10 cellular contexts compared by ENCODE assay signal in genomic region chr19:43560687-43561086, GRCh38. TPM values are rescaled to one million over a fixed set of nuclear protein-coding genes. Genes with fewer than 3 reads are reported as not detected.
DNase-seq lines count a peak whose midpoint lies in the region; ATAC-seq and TF ChIP-seq lines count a peak whose summit lies in the region.
"Had no signal": no experiment of that assay in that cellular context is flagged by ENCODE, and none has a peak within 500 bp of the region (broad histone marks: within the 10 kb centered on the region; RNA-seq: fewer than 3 reads in every experiment).

No MANE protein-coding gene starts in this region.

- no peak overlapping the region for H3K4me3 ChIP-seq in skeletal muscle cell (ENCODE audit: low read depth, low read length)
- H3K4me3 ChIP-seq: stomach had no signal

- H3K4me1 Mint-ChIP-seq in activated CD4-positive, alpha-beta T cell treated with anti-CD3 and anti-CD28 coated beads for 36 hours, result peaks cover 49% of the 10 kb centered on the region
- peaks cover 48% of the 10 kb centered on the region for H3K4me1 Mint-ChIP-seq in activated CD4-positive, alpha-beta T cell treated with anti-CD3 and anti-CD28 coated beads, Interleukin-2, amount 10 ng/mL, durations not matched to agents 7 days and 5 days
- H3K4me1 Mint-ChIP-seq in chondrocyte (ENCODE audit: low read depth), result peaks cover 17% of the 10 kb centered on the region

- H3K9me3 Mint-ChIP-seq in activated CD4-positive, alpha-beta T cell treated with anti-CD3 and anti-CD28 coated beads for 36 hours (ENCODE audit: low read depth), result no peaks in the 10 kb centered on the region
- no peaks in the 10 kb centered on the region for H3K9me3 Mint-ChIP-seq in activated CD4-positive, alpha-beta T cell treated with anti-CD3 and anti-CD28 coated beads, Interleukin-2, amount 10 ng/mL, durations not matched to agents 7 days and 5 days
- H3K9me3 Mint-ChIP-seq in chondrocyte (ENCODE audit: low read depth), result no peaks in the 10 kb centered on the region

- CTCF ChIA-PET in activated CD4-positive, alpha-beta T cell treated with anti-CD3 and anti-CD28 coated beads for 36 hours (lab: Charles Lee), result interaction anchor here (0.8 to 3.0 kb wide), 4 partner anchors 10 to 114 kb away, joined by 3 to 11 read pairs (median 4); no protein-coding TSS in a partner anchor
- CTCF ChIA-PET in activated CD4-positive, alpha-beta T cell treated with anti-CD3 and anti-CD28 coated beads, Interleukin-2, amount 10 ng/mL, durations not matched to agents 7 days and 5 days (lab: Charles Lee), result interaction anchor here (0.7 to 1.9 kb wide), 3 partner anchors 9 to 270 kb away, joined by 5 read pairs; no protein-coding TSS in a partner anchor

- ATAC-seq in activated CD4-positive, alpha-beta T cell treated with anti-CD3 and anti-CD28 coated beads for 36 hours, result no peak
- no peak for ATAC-seq in HG03342 (IDR thresholded peaks at IDR 0.05; ENCODE audit: unreplicated experiment)

- intact Hi-C loops in activated CD4-positive, alpha-beta T cell treated with anti-CD3 and anti-CD28 coated beads for 36 hours (cut with DNase I, micrococcal nuclease), result no loop called here

- H3K36me3 Mint-ChIP-seq in activated CD4-positive, alpha-beta T cell treated with anti-CD3 and anti-CD28 coated beads for 36 hours (ENCODE audit: low read depth), result peaks cover 31% of the 10 kb centered on the region
- peaks cover 30% of the 10 kb centered on the region for H3K36me3 Mint-ChIP-seq in activated CD4-positive, alpha-beta T cell treated with anti-CD3 and anti-CD28 coated beads, Interleukin-2, amount 10 ng/mL, durations not matched to agents 7 days and 5 days (ENCODE audit: low read depth)
- peaks cover 9% of the 10 kb centered on the region for H3K36me3 Mint-ChIP-seq in chondrocyte (ENCODE audit: low read depth)

- no peak overlapping the region for H3K4me3 Mint-ChIP-seq in activated CD4-positive, alpha-beta T cell treated with anti-CD3 and anti-CD28 coated beads for 36 hours
- no peak overlapping the region for H3K4me3 Mint-ChIP-seq in activated CD4-positive, alpha-beta T cell treated with anti-CD3 and anti-CD28 coated beads, Interleukin-2, amount 10 ng/mL, durations not matched to agents 7 days and 5 days
- H3K4me3 Mint-ChIP-seq in chondrocyte (ENCODE audit: unreplicated experiment), result no peak overlapping the region

- H3K27ac Mint-ChIP-seq in activated CD4-positive, alpha-beta T cell treated with anti-CD3 and anti-CD28 coated beads for 36 hours, result peak overlapping the region; percentile 94
- H3K27ac Mint-ChIP-seq in activated CD4-positive, alpha-beta T cell treated with anti-CD3 and anti-CD28 coated beads, Interleukin-2, amount 10 ng/mL, durations not matched to agents 7 days and 5 days, result no peak overlapping the region
- peak overlapping the region; percentile 45 for H3K27ac Mint-ChIP-seq in chondrocyte (ENCODE audit: unreplicated experiment)

- TF ChIP-seq CTCF in chondrocyte (IDR thresholded peaks at IDR 0.05), result peak; percentile 25

- no peaks in the 10 kb centered on the region for H3K27me3 Mint-ChIP-seq in activated CD4-positive, alpha-beta T cell treated with anti-CD3 and anti-CD28 coated beads for 36 hours
- H3K27me3 Mint-ChIP-seq in activated CD4-positive, alpha-beta T cell treated with anti-CD3 and anti-CD28 coated beads, Interleukin-2, amount 10 ng/mL, durations not matched to agents 7 days and 5 days, result no peaks in the 10 kb centered on the region
- no peaks in the 10 kb centered on the region for H3K27me3 Mint-ChIP-seq in chondrocyte (ENCODE audit: low read depth)

- peak; percentile 50 for DNase-seq in activated CD4-positive, alpha-beta T cell treated with anti-CD3 and anti-CD28 coated beads for 36 hours
- DNase-seq in activated CD4-positive, alpha-beta T cell treated with anti-CD3 and anti-CD28 coated beads, Interleukin-2, amount 10 ng/mL, durations not matched to agents 7 days and 5 days, result no peak
- DNase-seq in NCI-H69 (lab: John Stamatoyannopoulos, UW) (peak; percentile 23), chondrocyte (ENCODE audit: low spot score) (peak; percentile 43), skeletal muscle cell (ENCODE audit: low read depth) (peak; percentile 36), germinal center (ENCODE audit: low spot score) (no peak), NCI-H345 treated with DMSO at 0.1 percent for 48 hours (lab: John Stamatoyannopoulos, UW; ENCODE audit: unreplicated experiment) (no peak)
- DNase-seq: nucleus accumbens, stomach had no signal

- POLR2A ChIA-PET in activated CD4-positive, alpha-beta T cell treated with anti-CD3 and anti-CD28 coated beads for 36 hours (lab: Charles Lee), result no interaction called here
- POLR2A ChIA-PET in activated CD4-positive, alpha-beta T cell treated with anti-CD3 and anti-CD28 coated beads, Interleukin-2, amount 10 ng/mL, durations not matched to agents 7 days and 5 days (lab: Charles Lee), result interaction anchor here (0.7 kb wide), 1 partner anchor 1650 kb away, joined by 6 read pairs; no protein-coding TSS in a partner anchor

RNA-seq across cellular contexts. Expression of gene XRCC1, which starts 14.6 kb away (rescaled TPM):
- total RNA-seq in activated CD4-positive, alpha-beta T cell treated with anti-CD3 and anti-CD28 coated beads for 36 hours, result 10 to 100 TPM; 31.6 to 40.0 TPM
- total RNA-seq in activated CD4-positive, alpha-beta T cell treated with anti-CD3 and anti-CD28 coated beads, Interleukin-2, amount 10 ng/mL, durations not matched to agents 7 days and 5 days, result 10 to 100 TPM; 41.2 to 42.6 TPM
- 22.8 to 30.5 TPM (median 30.4 TPM) in 3 replicates for total RNA-seq in chondrocyte

RNA-seq across cellular contexts. Expression of gene PINLYP, which starts 14.9 kb away (rescaled TPM):
- 1 to 10 TPM; 3.5 to 3.6 TPM for total RNA-seq in activated CD4-positive, alpha-beta T cell treated with anti-CD3 and anti-CD28 coated beads for 36 hours
- total RNA-seq in activated CD4-positive, alpha-beta T cell treated with anti-CD3 and anti-CD28 coated beads, Interleukin-2, amount 10 ng/mL, durations not matched to agents 7 days and 5 days, result 1 to 10 TPM; 4.1 to 5.0 TPM
- total RNA-seq in chondrocyte, result 0.51 to 2.3 TPM (median 1.6 TPM) in 3 replicates

RNA-seq across cellular contexts. Expression of gene ZNF575, which starts 27.7 kb away (rescaled TPM):
- 1 to 10 TPM; 3.4 to 4.3 TPM for total RNA-seq in activated CD4-positive, alpha-beta T cell treated with anti-CD3 and anti-CD28 coated beads for 36 hours
- total RNA-seq in activated CD4-positive, alpha-beta T cell treated with anti-CD3 and anti-CD28 coated beads, Interleukin-2, amount 10 ng/mL, durations not matched to agents 7 days and 5 days, result 1 to 10 TPM; 6.2 to 6.3 TPM
- 4.1 to 6.0 TPM (median 5.1 TPM) in 3 replicates for total RNA-seq in chondrocyte

RNA-seq across cellular contexts. Expression of gene ETHE1, which starts 33.7 kb away (rescaled TPM):
- 10 to 100 TPM; 68.7 to 78.8 TPM for total RNA-seq in activated CD4-positive, alpha-beta T cell treated with anti-CD3 and anti-CD28 coated beads for 36 hours
- total RNA-seq in activated CD4-positive, alpha-beta T cell treated with anti-CD3 and anti-CD28 coated beads, Interleukin-2, amount 10 ng/mL, durations not matched to agents 7 days and 5 days, result 10 to 100 TPM; 66.8 to 73.7 TPM
- 31.5 to 38.9 TPM (median 33.0 TPM) in 3 replicates for total RNA-seq in chondrocyte

RNA-seq across cellular contexts. Expression of gene IRGQ, which starts 35.2 kb away (rescaled TPM):
- 10 to 100 TPM; 11.1 to 16.4 TPM for total RNA-seq in activated CD4-positive, alpha-beta T cell treated with anti-CD3 and anti-CD28 coated beads for 36 hours
- total RNA-seq in activated CD4-positive, alpha-beta T cell treated with anti-CD3 and anti-CD28 coated beads, Interleukin-2, amount 10 ng/mL, durations not matched to agents 7 days and 5 days, result 1 to 10 TPM; 9.0 to 9.7 TPM
- 40.0 to 43.1 TPM (median 41.7 TPM) in 3 replicates for total RNA-seq in chondrocyte

Comparison
In these comparisons a context has a peak if more than half of its experiments do, and no peak if none do; other contexts are left out.
1. DNase-seq: peak in activated CD4-positive, alpha-beta T cell treated with anti-CD3 and anti-CD28 coated beads for 36 hours (single experiment), NCI-H69 (single experiment), chondrocyte (single experiment) and skeletal muscle cell (single experiment); none in activated CD4-positive, alpha-beta T cell treated with anti-CD3 and anti-CD28 coated beads, Interleukin-2, amount 10 ng/mL, durations not matched to agents 7 days and 5 days (single experiment), germinal center (single experiment) and NCI-H345 treated with DMSO at 0.1 percent for 48 hours (single experiment).